26 cellular contexts compared by ENCODE assay signal in the genomic region with DNA sequence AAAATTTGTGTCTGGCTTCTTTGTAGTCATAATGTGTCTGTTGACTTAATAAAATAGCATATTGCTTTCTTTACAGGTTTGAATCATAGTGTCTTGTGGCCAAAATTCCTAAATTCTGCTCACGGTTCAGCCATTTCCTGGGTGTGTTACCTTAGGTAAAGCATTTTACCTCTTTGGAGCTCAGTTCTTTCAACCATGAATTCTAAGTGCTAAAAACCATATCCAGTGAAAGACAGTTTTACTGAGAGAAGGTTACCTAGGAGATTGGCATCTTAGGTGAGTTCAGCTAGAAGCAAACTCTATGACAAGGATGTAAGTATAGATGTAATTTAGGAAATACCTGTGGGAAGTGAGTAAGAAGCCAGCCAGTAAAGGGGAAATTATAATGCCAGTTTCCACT. TPM values are rescaled to one million over a fixed set of nuclear protein-coding genes. Genes with fewer than 3 reads are reported as not detected.
"Had no signal": no experiment of that assay in that cellular context is flagged by ENCODE, and none has a peak within 500 bp of the region (broad histone marks: within the 10 kb centered on the region; RNA-seq: fewer than 3 reads in every experiment).

No MANE protein-coding gene starts in this region.

- H3K27me3 ChIP-seq: cardiac muscle cell, colonic mucosa, right atrium auricular region, upper lobe of right lung had no signal

- H3K4me3 ChIP-seq: cardiac muscle cell, colonic mucosa, dorsolateral prefrontal cortex, left ventricle myocardium inferior, lung, mucosa of descending colon, right atrium auricular region, smooth muscle cell, upper lobe of right lung had no signal

- H3K9me3 ChIP-seq: colonic mucosa, left ventricle myocardium inferior, mucosa of descending colon, right atrium auricular region, upper lobe of right lung had no signal

- H3K4me1 ChIP-seq: colonic mucosa, left ventricle myocardium inferior, right atrium auricular region, upper lobe of right lung had no signal

- ATAC-seq: activated T-cell treated with anti-CD3 and anti-CD28 coated beads, Interleukin-2, amount 50 U/mL, for 4 hours; activated T-helper 17 cell treated with anti-CD3 and anti-CD28 coated beads, Interleukin-2, amount 50 U/mL, for 72 hours; natural killer cell treated with Interleukin-12 subunit alpha and Interleukin-12 subunit beta and Interleukin-15 and Interleukin-18, amount 100 ng/mL, for 72 hours; stimulated activated memory B cell treated with anti-CD40 and anti-IgM and Interleukin-4, amounts not matched to agents 10 μg/mL and 1 μg/mL and 100 μg/mL, for 72 hours; T-helper 17 cell; WTC11 had no signal

- DNase-seq: activated CD4-positive, alpha-beta memory T cell treated with anti-CD3 and anti-CD28 coated beads, Interleukin-2, amount 10 ng/mL, durations not matched to agents 7 days and 5 days; activated CD4-positive, alpha-beta T cell treated with anti-CD3 and anti-CD28 coated beads for 1 hour; activated T-cell treated with anti-CD3 and anti-CD28 coated beads, Interleukin-2, amount 50 U/mL, for 4 hours; cerebellar nuclear complex; dorsolateral prefrontal cortex; effector memory CD4-positive, alpha-beta T cell; foreskin melanocyte; left ventricle myocardium inferior; stimulated activated CD4-positive, alpha-beta T cell treated with anti-CD3 and anti-CD28 coated beads, Interleukin-1b, Interleukin-23, amount 100 ng/mL, for 48 hours; stimulated activated CD4-positive, alpha-beta T cell treated with anti-CD3 and anti-CD28 coated beads, Interleukin-4, amount 100 ng/mL, for 4 hours; stimulated activated CD8-positive, alpha-beta memory T cell treated with anti-CD3 and anti-CD28 coated beads, Interleukin-4, amount 100 ng/mL, for 48 hours; stimulated activated naive CD8-positive, alpha-beta T cell treated with anti-CD3 and anti-CD28 coated beads, Interleukin-15, amount 100 ng/mL, for 72 hours; substantia nigra; T-helper 17 cell; T1000; upper lobe of right lung had no signal

- H3K36me3 ChIP-seq: cardiac muscle cell, colonic mucosa, left ventricle myocardium inferior, right atrium auricular region, upper lobe of right lung had no signal

- H3K4me2 ChIP-seq: smooth muscle cell had no signal

- H3K27ac ChIP-seq: cardiac muscle cell, colonic mucosa, dorsolateral prefrontal cortex, left ventricle myocardium inferior, right atrium auricular region, upper lobe of right lung had no signal

RNA-seq across cellular contexts. Expression of gene CRYBG1, which starts 20.7 kb away (rescaled TPM):
- total RNA-seq: cardiac muscle cell had no signal
